In the genomic region with DNA sequence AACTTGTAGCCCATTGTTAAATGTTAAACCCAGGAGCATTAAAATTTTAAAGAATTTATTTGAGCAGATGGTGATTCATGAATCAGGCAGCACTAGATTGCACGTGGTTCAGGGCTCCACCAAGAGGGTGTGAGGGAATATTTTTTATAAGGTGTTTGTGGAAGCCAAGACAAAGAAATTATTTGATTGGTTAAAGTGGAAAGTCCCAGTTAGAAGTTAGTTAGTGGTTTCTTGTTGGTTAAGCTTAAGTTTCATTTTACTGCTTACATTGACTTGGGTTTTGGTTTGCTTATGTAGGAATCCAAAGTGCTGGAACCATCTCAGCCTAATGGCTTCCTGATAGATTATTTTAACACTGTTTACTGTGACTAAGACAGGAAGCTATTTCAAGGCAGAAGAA, we compare ENCODE assay signal across 14 cellular contexts.
DNase-seq lines count a peak whose midpoint lies in the region; ATAC-seq, FAIRE-seq and TF ChIP-seq lines count a peak whose summit lies in the region.
"Had no signal": no experiment of that assay in that cellular context is flagged by ENCODE, and none has a peak within 500 bp of the region (broad histone marks: within the 10 kb centered on the region; RNA-seq: fewer than 3 reads in every experiment).

No MANE protein-coding gene starts in this region.

- no peaks in the 10 kb centered on the region for H3K27me3 ChIP-seq in left lung
- H3K27me3 ChIP-seq in naive thymus-derived CD4-positive, alpha-beta T cell (ENCODE audit: control insufficient read depth in 2 of 2, insufficient read depth in 2 of 2, low read length in 2 of 2) = no peaks in the 10 kb centered on the region
- H3K27me3 ChIP-seq: thyroid gland had no signal

- TF ChIP-seq CTCF in A549 (IDR thresholded peaks at IDR 0.05) = no peak
- no peak for TF ChIP-seq CTCF in HFF-Myc (IDR thresholded peaks at IDR 0.05; ENCODE audit: low read depth, low read length, missing control alignments)
- peak; percentile 15 for TF ChIP-seq CTCF in chondrocyte (IDR thresholded peaks at IDR 0.05)
- no peak for TF ChIP-seq CTCF in left lung (IDR thresholded peaks at IDR 0.05)

- POLR2A ChIA-PET in A549 (lab: Yijun Ruan, JAX) = no interaction called here
- POLR2A ChIA-PET in naive thymus-derived CD4-positive, alpha-beta T cell (lab: Charles Lee) = no interaction called here

- ATAC-seq in A549 (no peak), left lung (peak; percentile 18), HG02884 (IDR thresholded peaks at IDR 0.05; ENCODE audit: unreplicated experiment) (no peak)
- no peak for ATAC-seq in naive thymus-derived CD4-positive, alpha-beta T cell
- ATAC-seq: sciatic nerve had no signal

- no peak for TF ChIP-seq RAD21 in A549 (conservative IDR thresholded peaks at IDR 0.05 in 1 of 2, IDR thresholded peaks at IDR 0.05 in 1 of 2)

- H3K4me1 Mint-ChIP-seq in chondrocyte (ENCODE audit: low read depth) = peaks cover 33% of the 10 kb centered on the region
- no peaks in the 10 kb centered on the region for H3K4me1 Mint-ChIP-seq in naive thymus-derived CD4-positive, alpha-beta T cell

- CTCF ChIA-PET in A549 (lab: Yijun Ruan, JAX) = interaction anchor here (0.6 kb wide), 1 partner anchor 19 kb away, joined by 4 read pairs; no protein-coding TSS in a partner anchor
- CTCF ChIA-PET in naive thymus-derived CD4-positive, alpha-beta T cell (lab: Charles Lee) = no interaction called here

- DNase-seq in A549 (ENCODE audit: low read depth in 1 of 2, low spot score in 1 of 2) = no peak
- peak; percentile 67 for DNase-seq in HFF-Myc (ENCODE audit: extremely low read depth, low read depth)
- no peak for DNase-seq in chondrocyte (ENCODE audit: low spot score)
- DNase-seq in left lung = no peak
- DNase-seq in DMS53 (lab: John Stamatoyannopoulos, UW) = no peak
- no peak for DNase-seq in HUDEP-2 (lab: John Stamatoyannopoulos, UW; ENCODE audit: unreplicated experiment in 76 of 76)
- no peak for DNase-seq in naive thymus-derived CD4-positive, alpha-beta T cell
- DNase-seq: effector CD4-positive, alpha-beta T cell; thyroid gland had no signal

- 0% methylated on average over 1 of the region's 1 CpG for WGBS in A549 (ENCODE audit: missing lambda C conversion rate)

- no peak for FAIRE-seq in A549 (lab: Jason Lieb, UNC)
- FAIRE-seq: G401.6, TTC549 had no signal

- no peaks in the 10 kb centered on the region for H3K27me3 Mint-ChIP-seq in chondrocyte (ENCODE audit: low read depth)
- H3K27me3 Mint-ChIP-seq in naive thymus-derived CD4-positive, alpha-beta T cell = peaks cover 0 to 3% (median 0%) of the 10 kb centered on the region in 5 donors

- peak overlapping the region; percentile 73; the same call in 2 of the 3 replicates for H3K4me2 ChIP-seq in A549

- no peaks in the 10 kb centered on the region for H3K36me3 ChIP-seq in left lung
- no peaks in the 10 kb centered on the region for H3K36me3 ChIP-seq in naive thymus-derived CD4-positive, alpha-beta T cell (ENCODE audit: control insufficient read depth in 2 of 3, insufficient read depth in 3 of 3, low read length in 3 of 3)
- H3K36me3 ChIP-seq: thyroid gland had no signal

- no peak for TF ChIP-seq EP300 in A549 (IDR thresholded peaks at IDR 0.05)

- H3K4me3 ChIP-seq in A549 (no peak overlapping the region), HFF-Myc (replicated peaks; ENCODE audit: low read depth, low read length) (no peak overlapping the region), left lung (no peak overlapping the region)
- H3K4me3 ChIP-seq in naive thymus-derived CD4-positive, alpha-beta T cell (ENCODE audit: low read length) = no peak overlapping the region
- H3K4me3 ChIP-seq: thyroid gland had no signal

- peak overlapping the region; percentile 53 for H3K27ac Mint-ChIP-seq in chondrocyte (ENCODE audit: unreplicated experiment)
- H3K27ac Mint-ChIP-seq in naive thymus-derived CD4-positive, alpha-beta T cell = no peak overlapping the region
- H3K27ac Mint-ChIP-seq: activated naive CD8-positive, alpha-beta T cell had no signal

- H3K4me3 Mint-ChIP-seq in chondrocyte (ENCODE audit: unreplicated experiment) = no peak overlapping the region
- H3K4me3 Mint-ChIP-seq in naive thymus-derived CD4-positive, alpha-beta T cell = no peak overlapping the region
- H3K4me3 Mint-ChIP-seq: activated naive CD8-positive, alpha-beta T cell had no signal

- H3K4me1 ChIP-seq in A549 = peaks cover 25% of the 10 kb centered on the region
- peaks cover 11 to 14% of the 10 kb centered on the region in 2 donors for H3K4me1 ChIP-seq in left lung
- H3K4me1 ChIP-seq in naive thymus-derived CD4-positive, alpha-beta T cell (ENCODE audit: control insufficient read depth in 2 of 2, insufficient read depth in 2 of 2, low read length in 2 of 2) = no peaks in the 10 kb centered on the region
- H3K4me1 ChIP-seq: thyroid gland had no signal

- H3K9me3 ChIP-seq in A549 (no peaks in the 10 kb centered on the region), left lung (peaks cover 0 to 2% of the 10 kb centered on the region in 2 donors)
- H3K9me3 ChIP-seq in naive thymus-derived CD4-positive, alpha-beta T cell (ENCODE audit: control insufficient read depth in 2 of 3, low read length in 3 of 3) = no peaks in the 10 kb centered on the region
- H3K9me3 ChIP-seq: thyroid gland had no signal

- no peaks in the 10 kb centered on the region for H3K36me3 Mint-ChIP-seq in chondrocyte (ENCODE audit: low read depth)
- no peaks in the 10 kb centered on the region for H3K36me3 Mint-ChIP-seq in naive thymus-derived CD4-positive, alpha-beta T cell
- H3K36me3 Mint-ChIP-seq: activated naive CD8-positive, alpha-beta T cell had no signal

- TF ChIP-seq POLR2A in A549 (IDR thresholded peaks at IDR 0.05; ENCODE audit: low read length) = no peak

- intact Hi-C loops in left lung (cut with DNase I) = no loop called here
- intact Hi-C loops in naive thymus-derived CD4-positive, alpha-beta T cell (cut with micrococcal nuclease) = no loop called here

- H3K9me3 Mint-ChIP-seq in chondrocyte (ENCODE audit: low read depth) = peaks cover 6% of the 10 kb centered on the region
- peaks cover 0 to 3% (median 0%) of the 10 kb centered on the region in 11 donors for H3K9me3 Mint-ChIP-seq in naive thymus-derived CD4-positive, alpha-beta T cell

- H3K27ac ChIP-seq in A549 = peak overlapping the region; percentile 54 to 74
- H3K27ac ChIP-seq in left lung = no peak overlapping the region
- no peak overlapping the region for H3K27ac ChIP-seq in naive thymus-derived CD4-positive, alpha-beta T cell (ENCODE audit: low read depth, low read length)
- H3K27ac ChIP-seq: thyroid gland had no signal

TF ChIP-seq in A549, 52 proteins besides CTCF, POLR2A, EP300 and RAD21:
- TF ChIP-seq TP53 (CRISPR knock-in tag; IDR thresholded peaks at IDR 0.05) (no peak), MAX (IDR thresholded peaks at IDR 0.05) (peak; percentile 28; the same call in 1 of the 2 replicates), NR3C1 (IDR thresholded peaks at IDR 0.05) (no peak), EHMT2 (IDR thresholded peaks at IDR 0.05; ENCODE audit: low read depth) (no peak)
- TF ChIP-seq, protein P1, sequence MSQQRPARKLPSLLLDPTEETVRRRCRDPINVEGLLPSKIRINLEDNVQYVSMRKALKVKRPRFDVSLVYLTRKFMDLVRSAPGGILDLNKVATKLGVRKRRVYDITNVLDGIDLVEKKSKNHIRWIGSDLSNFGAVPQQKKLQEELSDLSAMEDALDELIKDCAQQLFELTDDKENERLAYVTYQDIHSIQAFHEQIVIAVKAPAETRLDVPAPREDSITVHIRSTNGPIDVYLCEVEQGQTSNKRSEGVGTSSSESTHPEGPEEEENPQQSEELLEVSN (IDR thresholded peaks at IDR 0.05; ENCODE audit: borderline replicate concordance, low read depth) = peak; percentile 37; the same call in 1 of the 2 replicates

Comparison
In these comparisons a context has a peak if more than half of its experiments do, and no peak if none do; other contexts are left out.
1. H3K27ac ChIP-seq: peak in A549 (2 of 2); none in left lung (0 of 2) and naive thymus-derived CD4-positive, alpha-beta T cell (single experiment).